ENCODE assay signal across 12 cellular contexts in genomic region chr16:53545433-53545832, GRCh38. TPM values are rescaled to one million over a fixed set of nuclear protein-coding genes. Genes with fewer than 3 reads are reported as not detected.
DNase-seq lines count a peak whose midpoint lies in the region; ATAC-seq and TF ChIP-seq lines count a peak whose summit lies in the region.
"Had no signal": no experiment of that assay in that cellular context is flagged by ENCODE, and none has a peak within 500 bp of the region (broad histone marks: within the 10 kb centered on the region; RNA-seq: fewer than 3 reads in every experiment).

No MANE protein-coding gene starts in this region.

- 59% methylated on average over 9 of the region's 9 CpGs for WGBS in smooth muscle cell (ENCODE audit: low lambda C conversion rate)

- H3K9me3 ChIP-seq in smooth muscle cell (replicated peaks; ENCODE audit: low read depth): no peaks in the 10 kb centered on the region
- no peaks in the 10 kb centered on the region for H3K9me3 ChIP-seq in ascending aorta
- H3K9me3 ChIP-seq: mucosa of descending colon had no signal

- peak overlapping the region; percentile 8 for H3K4me2 ChIP-seq in smooth muscle cell

- intact Hi-C loops in ascending aorta (cut with DNase I): no loop called here

- no peak overlapping the region for H2AFZ ChIP-seq in smooth muscle cell (ENCODE audit: low read depth)

- H3K9ac ChIP-seq in smooth muscle cell (ENCODE audit: low read depth): no peak overlapping the region

- ATAC-seq in activated T-cell treated with anti-CD3 and anti-CD28 coated beads, Interleukin-2, amount 50 U/mL, for 72 hours (replicated peaks in 1 of 2): peak in 1 of 2 donors; percentile 40
- ATAC-seq in GM21619 (IDR thresholded peaks at IDR 0.05; ENCODE audit: unreplicated experiment) (no peak), GM21526 (IDR thresholded peaks at IDR 0.05; ENCODE audit: low FRiP score, unreplicated experiment) (no peak)
- ATAC-seq: mucosa of descending colon; stimulated activated naive B cell treated with anti-CD40 and anti-IgM and Interleukin-4, amounts not matched to agents 10 μg/mL and 1 μg/mL and 100 μg/mL, for 72 hours had no signal

- no peaks in the 10 kb centered on the region for H3K36me3 Mint-ChIP-seq in activated T-cell treated with anti-CD3 and anti-CD28 coated beads, Interleukin-2, amount 50 U/mL, for 72 hours (ENCODE audit: insufficient read depth in 2 of 2)
- H3K36me3 Mint-ChIP-seq: stimulated activated naive B cell treated with anti-CD40 and anti-IgM and Interleukin-4, amounts not matched to agents 10 μg/mL and 1 μg/mL and 100 μg/mL, for 72 hours had no signal

- TF ChIP-seq CTCF in smooth muscle cell (IDR thresholded peaks at IDR 0.05; ENCODE audit: borderline replicate concordance, insufficient read depth, poor library complexity, severe bottlenecking) (no peak), ascending aorta (IDR thresholded peaks at IDR 0.05) (no peak)

- H3K79me2 ChIP-seq in smooth muscle cell (ENCODE audit: low read depth): no peaks in the 10 kb centered on the region

- no peaks in the 10 kb centered on the region for H3F3A ChIP-seq in smooth muscle cell (ENCODE audit: low read depth)

- H3K27ac ChIP-seq in smooth muscle cell (ENCODE audit: low read depth): no peak overlapping the region
- no peak overlapping the region for H3K27ac ChIP-seq in ascending aorta
- H3K27ac ChIP-seq: VCaP had no signal

- H3K27me3 ChIP-seq in smooth muscle cell (ENCODE audit: low read depth) (peaks cover 5% of the 10 kb centered on the region), ascending aorta (no peaks in the 10 kb centered on the region)

- no peaks in the 10 kb centered on the region for H4K20me1 ChIP-seq in smooth muscle cell (ENCODE audit: low read depth)

- H3K4me1 Mint-ChIP-seq in activated T-cell treated with anti-CD3 and anti-CD28 coated beads, Interleukin-2, amount 50 U/mL, for 72 hours (ENCODE audit: low read depth): peaks cover 36% of the 10 kb centered on the region

- H3K27me3 Mint-ChIP-seq in activated T-cell treated with anti-CD3 and anti-CD28 coated beads, Interleukin-2, amount 50 U/mL, for 72 hours (ENCODE audit: low read depth): peaks cover 38% of the 10 kb centered on the region

- H3K4me3 Mint-ChIP-seq in activated T-cell treated with anti-CD3 and anti-CD28 coated beads, Interleukin-2, amount 50 U/mL, for 72 hours: peak overlapping the region; percentile 1 to 76
- H3K4me3 Mint-ChIP-seq: stimulated activated naive B cell treated with anti-CD40 and anti-IgM and Interleukin-4, amounts not matched to agents 10 μg/mL and 1 μg/mL and 100 μg/mL, for 72 hours had no signal

- peak overlapping the region; percentile 24 for H3K27ac Mint-ChIP-seq in activated T-cell treated with anti-CD3 and anti-CD28 coated beads, Interleukin-2, amount 50 U/mL, for 72 hours
- H3K27ac Mint-ChIP-seq: stimulated activated naive B cell treated with anti-CD40 and anti-IgM and Interleukin-4, amounts not matched to agents 10 μg/mL and 1 μg/mL and 100 μg/mL, for 72 hours had no signal

- no peaks in the 10 kb centered on the region for H3K9me3 Mint-ChIP-seq in activated T-cell treated with anti-CD3 and anti-CD28 coated beads, Interleukin-2, amount 50 U/mL, for 72 hours
- H3K9me3 Mint-ChIP-seq: stimulated activated naive B cell treated with anti-CD40 and anti-IgM and Interleukin-4, amounts not matched to agents 10 μg/mL and 1 μg/mL and 100 μg/mL, for 72 hours had no signal

- H3K4me3 ChIP-seq in smooth muscle cell (no peak overlapping the region), ascending aorta (no peak overlapping the region)
- H3K4me3 ChIP-seq: mucosa of descending colon had no signal

- H3K4me1 ChIP-seq in smooth muscle cell (ENCODE audit: low read depth): peaks cover 5% of the 10 kb centered on the region
- no peaks in the 10 kb centered on the region for H3K4me1 ChIP-seq in ascending aorta

- peak; percentile 5 for DNase-seq in CMK (ENCODE audit: low read depth)
- DNase-seq in T-helper 1 cell: peak in 3 of 5 donors; percentile 15 to 44 (median 37)
- DNase-seq in activated T-cell treated with anti-CD3 and anti-CD28 coated beads, Interleukin-2, amount 50 U/mL, for 72 hours: peak; percentile 9 to 24
- no peak for DNase-seq in smooth muscle cell (lab: John Stamatoyannopoulos, UW; ENCODE audit: unreplicated experiment)
- DNase-seq in ascending aorta (ENCODE audit: low spot score in 2 of 2): no peak
- no peak for DNase-seq in HuH-7.5 (ENCODE audit: low spot score)
- DNase-seq: NCI-H146; stimulated activated naive B cell treated with anti-CD40 and anti-IgM and Interleukin-4, amounts not matched to agents 10 μg/mL and 1 μg/mL and 100 μg/mL, for 72 hours had no signal

- H3K36me3 ChIP-seq in smooth muscle cell (ENCODE audit: low read depth) (no peaks in the 10 kb centered on the region), ascending aorta (no peaks in the 10 kb centered on the region)

RNA-seq across cellular contexts. Expression of gene AKTIP, which starts 42.4 kb away (rescaled TPM):
- 10 to 100 TPM; 33.7 to 33.9 TPM for total RNA-seq in activated T-cell treated with anti-CD3 and anti-CD28 coated beads, Interleukin-2, amount 50 U/mL, for 72 hours
- total RNA-seq in smooth muscle cell: 21.5 and 24.3 TPM in 2 replicates
- polyA plus RNA-seq in smooth muscle cell: 14.1 and 25.1 TPM in 2 replicates
- total RNA-seq in ascending aorta: 58.0 TPM

Comparison
In these comparisons a context has a peak if more than half of its experiments do, and no peak if none do; other contexts are left out.
1. DNase-seq: peak in CMK (single experiment), T-helper 1 cell (3 of 5) and activated T-cell treated with anti-CD3 and anti-CD28 coated beads, Interleukin-2, amount 50 U/mL, for 72 hours (2 of 2); none in smooth muscle cell (single experiment), ascending aorta (0 of 2) and HuH-7.5 (single experiment).